1 cellular context compared by ENCODE assay signal in genomic region chr3:70248856-70249255, GRCh38.
TF ChIP-seq lines count a peak whose summit lies in the region.

No MANE protein-coding gene starts in this region.

TF ChIP-seq in endothelial cell of umbilical vein, 7 proteins besides CTCF, POLR2A, EP300 and RAD21:
- TF ChIP-seq MAX (IDR thresholded peaks at IDR 0.05; ENCODE audit: insufficient read depth, insufficient read length) = no peak
